ENCODE assay signal across 27 cellular contexts in the genomic region with DNA sequence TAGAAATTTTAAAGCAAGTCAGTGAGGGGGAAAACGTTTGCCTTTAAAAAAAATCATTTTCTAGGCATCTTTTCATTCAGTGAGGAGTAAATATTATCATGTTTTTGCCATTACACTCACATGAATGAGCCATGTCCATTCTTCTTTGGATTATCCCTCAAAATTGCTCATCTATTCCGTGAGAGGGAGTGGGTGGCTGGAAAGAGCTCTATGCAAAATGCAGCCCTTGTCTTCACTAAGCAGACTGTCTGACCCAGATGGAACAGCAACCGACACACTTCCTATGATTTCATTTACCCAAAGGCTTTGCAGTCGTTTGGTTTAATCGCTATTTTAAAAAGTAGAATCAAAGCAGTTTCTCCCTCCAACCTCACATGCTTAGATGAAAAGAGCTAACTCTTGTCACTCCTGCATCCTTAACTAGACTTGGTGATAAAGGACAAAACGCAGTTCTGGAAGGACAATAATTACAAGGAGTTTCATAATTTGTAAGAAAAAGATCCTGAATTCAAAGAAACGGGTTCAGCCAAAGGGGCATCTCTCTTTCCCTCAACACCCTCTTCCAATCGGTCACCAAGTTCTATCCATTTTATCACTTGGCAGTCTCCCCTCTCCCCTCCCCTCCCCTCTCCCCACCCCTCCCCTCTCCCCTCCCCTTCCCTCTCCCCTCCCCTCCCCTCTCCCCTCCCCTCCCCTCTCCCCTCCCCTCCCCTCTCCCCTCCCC.
"Had no signal": no experiment of that assay in that cellular context is flagged by ENCODE, and none has a peak within 500 bp of the region (broad histone marks: within the 10 kb centered on the region; RNA-seq: fewer than 3 reads in every experiment).

No MANE protein-coding gene starts in this region.

- H3K79me2 ChIP-seq: hepatocyte, parathyroid adenoma had no signal

- H3K27me3 Mint-ChIP-seq: progenitor cell of endocrine pancreas had no signal

- H3K4me1 Mint-ChIP-seq: nephron had no signal

- H3K4me1 ChIP-seq: gastroesophageal sphincter, heart left ventricle, neural progenitor cell, parathyroid adenoma, stomach, testis, tibial artery had no signal

- H3K9me3 Mint-ChIP-seq: effector memory CD8-positive, alpha-beta T cell; stimulated activated effector memory CD8-positive, alpha-beta T cell treated with anti-CD3 and anti-CD28 coated beads, Interleukin-12 subunit alpha, Interleukin-12 subunit beta, amount 100 ng/mL, for 72 hours had no signal

- H3K27ac ChIP-seq: gastroesophageal sphincter, heart left ventricle, hepatocyte, neural progenitor cell, parathyroid adenoma, stomach, testis, tibial artery had no signal

- H3K27ac Mint-ChIP-seq: effector memory CD8-positive, alpha-beta T cell; mesothelial cell of epicardium; naive thymus-derived CD4-positive, alpha-beta T cell; nephron; neural progenitor cell; progenitor cell of endocrine pancreas; stimulated activated effector memory CD8-positive, alpha-beta T cell treated with anti-CD3 and anti-CD28 coated beads, Interleukin-12 subunit alpha, Interleukin-12 subunit beta, amount 100 ng/mL, for 72 hours; type B pancreatic cell had no signal

- H3K36me3 Mint-ChIP-seq: mesothelial cell of epicardium; neural progenitor cell; stimulated activated effector memory CD8-positive, alpha-beta T cell treated with anti-CD3 and anti-CD28 coated beads, Interleukin-12 subunit alpha, Interleukin-12 subunit beta, amount 100 ng/mL, for 72 hours; type B pancreatic cell had no signal

- H3K27me3 ChIP-seq: gastroesophageal sphincter, heart left ventricle, hepatocyte, neural progenitor cell, stomach, testis, tibial artery had no signal

- ATAC-seq: effector memory CD8-positive, alpha-beta T cell; gastroesophageal sphincter; left lobe of liver; naive thymus-derived CD4-positive, alpha-beta T cell; sciatic nerve; stimulated activated effector memory CD8-positive, alpha-beta T cell treated with anti-CD3 and anti-CD28 coated beads, Interleukin-12 subunit alpha, Interleukin-12 subunit beta, amount 100 ng/mL, for 72 hours had no signal

- H3K4me3 Mint-ChIP-seq: effector memory CD8-positive, alpha-beta T cell; mesothelial cell of epicardium; naive thymus-derived CD4-positive, alpha-beta T cell; nephron; neural progenitor cell; stimulated activated effector memory CD8-positive, alpha-beta T cell treated with anti-CD3 and anti-CD28 coated beads, Interleukin-12 subunit alpha, Interleukin-12 subunit beta, amount 100 ng/mL, for 72 hours; type B pancreatic cell had no signal

- FAIRE-seq: endometrium, kidney had no signal

- H3K36me3 ChIP-seq: gastroesophageal sphincter, heart left ventricle, neural progenitor cell, stomach, tibial artery had no signal

- H3K4me2 ChIP-seq: hepatocyte, neural progenitor cell had no signal

- H3K9me3 ChIP-seq: stomach, testis, tibial artery had no signal

- H3K9ac ChIP-seq: neural progenitor cell, parathyroid adenoma had no signal

- DNase-seq: cortex of kidney; effector memory CD8-positive, alpha-beta T cell; erythroblast; foreskin fibroblast; heart left ventricle; kidney; mesenchymal stem cell; naive thymus-derived CD4-positive, alpha-beta T cell; stimulated activated CD4-positive, alpha-beta T cell treated with anti-CD3 and anti-CD28 coated beads, Interleukin-2, amount 100 ng/mL, for 24 hours; stimulated activated CD4-positive, alpha-beta T cell treated with anti-CD3 and anti-CD28 coated beads, Interleukin-4, amount 100 ng/mL, for 24 hours; stimulated activated naive CD4-positive, alpha-beta T cell treated with Interleukin-2 at 50 U/mL for 16 hours; stomach; testis; tibial artery had no signal

- H2AFZ ChIP-seq: hepatocyte, neural progenitor cell, parathyroid adenoma had no signal

- H3K4me3 ChIP-seq: gastroesophageal sphincter, heart left ventricle, hepatocyte, lung, neural progenitor cell, stomach, testis, tibial artery had no signal
